ENCODE assay signal across 12 cellular contexts in the genomic region with DNA sequence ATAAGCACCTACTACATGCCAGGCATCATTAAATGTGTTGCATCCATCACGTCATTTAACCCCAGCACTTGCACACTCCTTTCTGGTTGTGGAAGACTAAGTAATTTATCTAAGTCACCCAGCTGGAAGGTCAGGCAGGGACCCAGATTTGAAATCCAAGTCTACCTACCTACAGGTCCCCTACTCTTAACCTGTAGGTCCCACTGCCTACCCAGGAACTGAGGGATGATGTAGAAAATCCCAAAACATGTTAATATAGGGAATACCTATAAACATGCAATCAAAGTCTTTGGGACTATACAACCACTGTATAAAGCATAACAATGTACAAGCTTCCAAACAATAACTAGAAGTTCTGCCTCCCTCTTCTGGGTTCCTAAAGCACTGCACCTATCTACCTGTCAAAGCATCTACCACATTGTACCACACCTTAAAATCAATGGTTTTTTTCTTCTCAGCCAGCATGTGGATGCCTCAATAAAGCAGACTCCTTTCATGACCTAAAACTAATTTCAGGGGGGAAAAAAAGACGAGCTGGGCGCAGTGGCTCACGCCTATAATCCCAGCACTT. TPM values are rescaled to one million over a fixed set of nuclear protein-coding genes. Genes with fewer than 3 reads are reported as not detected.
DNase-seq lines count a peak whose midpoint lies in the region; ATAC-seq, FAIRE-seq and TF ChIP-seq lines count a peak whose summit lies in the region.
"Had no signal": no experiment of that assay in that cellular context is flagged by ENCODE, and none has a peak within 500 bp of the region (broad histone marks: within the 10 kb centered on the region; RNA-seq: fewer than 3 reads in every experiment).

No MANE protein-coding gene starts in this region.

- no peaks in the 10 kb centered on the region for H3K36me3 ChIP-seq in mammary epithelial cell (ENCODE audit: insufficient read depth, low read length)
- H3K36me3 ChIP-seq: stomach had no signal

- in situ Hi-C loops in mammary epithelial cell (cut with MboI; ENCODE audit: low sequenced_read_pairs in 2 of 2): loop anchor here (5.0 to 10.0 kb wide), 2 partner anchors 170 to 322 kb away; no protein-coding TSS in a partner anchor

- peaks cover 22% of the 10 kb centered on the region for H3K4me1 ChIP-seq in mammary epithelial cell (ENCODE audit: insufficient read depth, low read length)

- FAIRE-seq in GM12892 (lab: Jason Lieb, UNC): no peak
- FAIRE-seq: GM19239 had no signal

- H3K4me3 ChIP-seq in mammary epithelial cell (replicated peaks in 1 of 3; ENCODE audit: insufficient read depth in 1 of 3, low read depth in 2 of 3, low read length in 3 of 3): no peak overlapping the region
- H3K4me3 ChIP-seq: skin epidermis, stomach had no signal

- 81% methylated on average over 4 of the region's 4 CpGs for WGBS in mammary epithelial cell (ENCODE audit: low coverage, missing lambda C conversion rate)

- no peak overlapping the region for H3K4me2 ChIP-seq in mammary epithelial cell (ENCODE audit: insufficient read depth, low read depth, low read length)

- H4K20me1 ChIP-seq in mammary epithelial cell (ENCODE audit: insufficient read depth, low read length): no peaks in the 10 kb centered on the region

- H2AFZ ChIP-seq in mammary epithelial cell (ENCODE audit: low read depth, low read length): no peak overlapping the region

- no peaks in the 10 kb centered on the region for H3K27me3 ChIP-seq in mammary epithelial cell (ENCODE audit: insufficient read depth, low read length)

- H3K9me3 ChIP-seq in mammary epithelial cell (replicated peaks; ENCODE audit: insufficient read depth, low read length): no peaks in the 10 kb centered on the region

- BruUV-seq in mammary epithelial cell (replicated peaks; lab: Mats Ljungman, UMichigan): no TSS peak

- dilution Hi-C loops in mammary epithelial cell (cut with HindIII; ENCODE audit: low sequenced_read_pairs): loop anchor here (5.0 kb wide), 1 partner anchor 75 kb away; no protein-coding TSS in a partner anchor

- CTCF ChIA-PET in mammary epithelial cell (lab: Charles Lee; ENCODE audit: low non-redundant PET): interaction anchor here (0.6 to 1.7 kb wide), 2 partner anchors 172 to 173 kb away, joined by 5 to 12 read pairs; no protein-coding TSS in a partner anchor

- DNase-seq in NCI-H2029 treated with DMSO at 0.1 percent for 48 hours (lab: John Stamatoyannopoulos, UW) (peak; percentile 9), NCI-H2029 (lab: John Stamatoyannopoulos, UW) (no peak), NCI-H146 (lab: John Stamatoyannopoulos, UW) (peak; percentile 34), mammary epithelial cell (peak; percentile 60), omental fat pad (ENCODE audit: low spot score) (no peak), NCI-H1105 treated with DMSO at 0.1 percent for 48 hours (lab: John Stamatoyannopoulos, UW) (no peak), GM12892 (ENCODE audit: insufficient read length) (no peak)
- no peak for DNase-seq in activated effector memory CD4-positive, alpha-beta T cell treated with anti-CD3 and anti-CD28 coated beads, Interleukin-2, amount 50 U/mL, for 16 hours
- DNase-seq: AML-193, stomach had no signal

- no peaks in the 10 kb centered on the region for H3K79me2 ChIP-seq in mammary epithelial cell (ENCODE audit: insufficient read depth, low read length)

- H3K27ac ChIP-seq in mammary epithelial cell (ENCODE audit: insufficient read depth, low read depth, low read length): no peak overlapping the region
- H3K27ac ChIP-seq: skin epidermis, stomach had no signal

- TF ChIP-seq CTCF in mammary epithelial cell (conservative IDR thresholded peaks at IDR 0.05 in 1 of 2, IDR thresholded peaks at IDR 0.05 in 1 of 2; ENCODE audit: extremely low read depth in 1 of 2, insufficient read depth in 1 of 2, low read depth in 1 of 2, low read length in 2 of 2) (peak; percentile 76 to 85), omental fat pad (IDR thresholded peaks at IDR 0.05) (no peak)

- no peak for TF ChIP-seq POLR2A in GM12892 (IDR thresholded peaks at IDR 0.05; ENCODE audit: low read depth, low read length)

- intact Hi-C loops in mammary epithelial cell (cut with micrococcal nuclease): loop anchor here (1.0 to 5.0 kb wide), 3 partner anchors 130 to 323 kb away; no protein-coding TSS in a partner anchor

- peak; percentile 53 for ATAC-seq in omental fat pad (ENCODE audit: low FRiP score)

- no peak overlapping the region for H3K9ac ChIP-seq in mammary epithelial cell (ENCODE audit: insufficient read depth, low read length)

RNA-seq across cellular contexts. Expression of a gene that starts 5.6 kb away (rescaled TPM):
- total RNA-seq in mammary epithelial cell (under 1 TPM in 1 of 2 donors, not detected in 1; 0.66 TPM), omental fat pad (100 to 1,000 TPM in 2 of 4 donors, 10 to 100 TPM in 2; 17.7 to 381 (median 111) TPM)
- not detected for polyA plus RNA-seq in mammary epithelial cell
- polyA minus RNA-seq in mammary epithelial cell: not detected
- 0.70 TPM for polyA plus RNA-seq in GM12892 (2012; ENCODE audit: missing spikeins)
- total RNA-seq: stomach had no signal

Comparison
In these comparisons a context has a peak if more than half of its experiments do, and no peak if none do; other contexts are left out.
1. DNase-seq: peak in NCI-H2029 treated with DMSO at 0.1 percent for 48 hours (single experiment), NCI-H146 (single experiment) and mammary epithelial cell (single experiment); none in NCI-H2029 (single experiment), omental fat pad (single experiment), NCI-H1105 treated with DMSO at 0.1 percent for 48 hours (single experiment), GM12892 (single experiment) and activated effector memory CD4-positive, alpha-beta T cell treated with anti-CD3 and anti-CD28 coated beads, Interleukin-2, amount 50 U/mL, for 16 hours (single experiment).
2. CTCF ChIP-seq: peak in mammary epithelial cell (2 of 2); none in omental fat pad (0 of 3).
3. RNA of a gene that starts 5.6 kb away (total RNA-seq): 17.7 to 381 TPM in omental fat pad; 0.66 TPM in mammary epithelial cell; every median in the first group is over 10 times any median in the second.